In genomic region chr14:103204852-103205540, GRCh38 we compare ENCODE assay signal across 15 cellular contexts.
DNase-seq lines count a peak whose midpoint lies in the region; TF ChIP-seq lines count a peak whose summit lies in the region.
"Had no signal": no experiment of that assay in that cellular context is flagged by ENCODE, and none has a peak within 500 bp of the region (broad histone marks: within the 10 kb centered on the region; RNA-seq: fewer than 3 reads in every experiment).

No MANE protein-coding gene starts in this region.

- H3K27ac Mint-ChIP-seq in nephron progenitor cell (no peak overlapping the region), Calu3 (ENCODE audit: unreplicated experiment) (no peak overlapping the region)
- H3K27ac Mint-ChIP-seq: memory B cell; T-helper 2 cell treated with Interferon-gamma antibody and Interleukin-4, amounts not matched to agents 5 μg/mL and 100 μg/mL, for 36 hours had no signal

- no peak for TF ChIP-seq EP300 in sigmoid colon (IDR thresholded peaks at IDR 0.05)

- peaks cover 18% of the 10 kb centered on the region for H3K4me1 Mint-ChIP-seq in nephron progenitor cell
- H3K4me1 Mint-ChIP-seq in Calu3 (ENCODE audit: low read depth, unreplicated experiment) = peaks cover 9% of the 10 kb centered on the region
- H3K4me1 Mint-ChIP-seq: memory B cell had no signal

- H3K36me3 ChIP-seq in sigmoid colon = no peaks in the 10 kb centered on the region
- H3K36me3 ChIP-seq: colonic mucosa had no signal

- TF ChIP-seq POLR2A in erythroblast (IDR thresholded peaks at IDR 0.05; ENCODE audit: low read length) (no peak), sigmoid colon (IDR thresholded peaks at IDR 0.05) (no peak)

- peaks cover 0 to 21% (median 0%) of the 10 kb centered on the region in 3 donors for H3K27me3 ChIP-seq in sigmoid colon

- BruUV-seq in Calu3 (replicated peaks; lab: Mats Ljungman, UMichigan) = no TSS peak

- H3K27me3 Mint-ChIP-seq in nephron progenitor cell (ENCODE audit: low read depth, poor library complexity) = peaks cover 45% of the 10 kb centered on the region
- H3K27me3 Mint-ChIP-seq in Calu3 (ENCODE audit: unreplicated experiment) = no peaks in the 10 kb centered on the region

- H3K9me3 Mint-ChIP-seq in nephron progenitor cell (peaks cover 53% of the 10 kb centered on the region), Calu3 (ENCODE audit: low read depth, unreplicated experiment) (peaks cover 9% of the 10 kb centered on the region)

- TF ChIP-seq CTCF in sigmoid colon (IDR thresholded peaks at IDR 0.05) (no peak), nephron progenitor cell (IDR thresholded peaks at IDR 0.05) (no peak), Calu3 (IDR thresholded peaks at IDR 0.05; ENCODE audit: unreplicated experiment) (no peak)

- DNase-seq in DMS 273 treated with DMSO at 0.1 percent for 48 hours (lab: John Stamatoyannopoulos, UW) = peak; percentile 69
- DNase-seq in NCI-H2171 treated with DMSO at 0.1 percent for 48 hours (lab: John Stamatoyannopoulos, UW) = peak; percentile 78
- peak; percentile 50 to 64 for DNase-seq in erythroblast (lab: John Stamatoyannopoulos, UW)
- peak; percentile 12 for DNase-seq in sigmoid colon
- DNase-seq in middle frontal gyrus (ENCODE audit: extremely low spot score, low spot score) = no peak
- no peak for DNase-seq in nephron progenitor cell
- no peak for DNase-seq in Calu3
- DNase-seq in GM19240 (ENCODE audit: insufficient read length, low spot score) = no peak
- DNase-seq: activated CD4-positive, alpha-beta T cell treated with anti-CD3 and anti-CD28 coated beads for 4 hours; AML-193; amniotic stem cell; colonic mucosa; NCI-H1417 had no signal

- H3K9me3 ChIP-seq in sigmoid colon = peaks cover 0 to 12% (median 4%) of the 10 kb centered on the region in 4 donors
- H3K9me3 ChIP-seq: colonic mucosa had no signal

- H3K4me3 ChIP-seq in sigmoid colon = no peak overlapping the region
- H3K4me3 ChIP-seq: colonic mucosa had no signal

- peaks cover 0 to 14% (median 13%) of the 10 kb centered on the region in 4 donors for H3K4me1 ChIP-seq in sigmoid colon
- H3K4me1 ChIP-seq: colonic mucosa had no signal

- H3K27ac ChIP-seq in sigmoid colon = peak overlapping the region in 2 of 4 donors; percentile 81 to 84
- H3K27ac ChIP-seq: colonic mucosa had no signal

- H3K36me3 Mint-ChIP-seq in nephron progenitor cell (ENCODE audit: low read depth) = peaks cover 18% of the 10 kb centered on the region
- peaks cover 18% of the 10 kb centered on the region for H3K36me3 Mint-ChIP-seq in Calu3 (ENCODE audit: insufficient read depth, unreplicated experiment)

- WGBS in sigmoid colon, 2 donors = 79 to 86% methylated on average over 5 of the region's 5 CpGs

- CTCF ChIA-PET in Calu3 (lab: Charles Lee) = no interaction called here

- H3K4me3 Mint-ChIP-seq in nephron progenitor cell (no peak overlapping the region), Calu3 (ENCODE audit: low read depth, unreplicated experiment) (no peak overlapping the region)
- H3K4me3 Mint-ChIP-seq: memory B cell; T-helper 2 cell treated with Interferon-gamma antibody and Interleukin-4, amounts not matched to agents 5 μg/mL and 100 μg/mL, for 36 hours had no signal

- intact Hi-C loops in sigmoid colon (cut with DNase I) (no loop called here), Calu3 (cut with micrococcal nuclease; ENCODE audit: unreplicated experiment) (no loop called here)

Comparison
In these comparisons a context has a peak if more than half of its experiments do, and no peak if none do; other contexts are left out.
1. DNase-seq: peak in DMS 273 treated with DMSO at 0.1 percent for 48 hours (single experiment), NCI-H2171 treated with DMSO at 0.1 percent for 48 hours (single experiment), erythroblast (2 of 2) and sigmoid colon (single experiment); none in middle frontal gyrus (single experiment), nephron progenitor cell (single experiment), Calu3 (single experiment) and GM19240 (single experiment).